8 cellular contexts compared by ENCODE assay signal in the genomic region with DNA sequence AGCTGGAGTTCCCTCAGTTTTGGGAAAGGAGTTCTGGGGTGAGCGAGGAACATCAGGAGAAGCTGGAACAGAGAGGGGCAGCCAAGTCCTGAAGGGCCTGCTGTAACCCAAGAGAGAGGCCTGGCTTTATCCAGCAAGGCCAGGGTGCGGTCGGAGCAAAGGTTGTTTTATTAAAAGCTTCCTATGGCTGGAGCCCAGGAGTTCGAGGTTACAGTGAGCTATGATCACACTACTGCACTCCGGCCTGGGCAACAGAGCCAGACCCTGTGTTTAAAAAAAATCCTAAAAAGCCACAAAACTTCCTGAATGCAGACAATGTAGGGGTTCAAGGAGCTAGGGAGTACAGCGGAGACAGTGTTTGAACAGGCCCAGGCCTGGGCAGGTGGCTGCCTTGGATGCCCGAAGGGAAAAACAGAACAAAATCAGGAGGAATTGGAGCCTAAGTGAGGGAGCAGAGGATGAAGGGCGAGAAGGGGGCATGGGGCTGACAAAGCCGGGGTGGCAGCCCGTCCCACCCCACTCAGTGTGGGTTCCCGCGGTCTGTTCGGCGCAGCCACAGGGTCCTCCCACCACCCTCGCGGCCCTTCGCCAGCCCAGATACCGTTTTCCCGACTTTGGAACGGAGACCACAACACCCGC. TPM values are rescaled to one million over a fixed set of nuclear protein-coding genes. Genes with fewer than 3 reads are reported as not detected.
DNase-seq lines count a peak whose midpoint lies in the region; ATAC-seq and TF ChIP-seq lines count a peak whose summit lies in the region.

No MANE protein-coding gene starts in this region.

- no peaks in the 10 kb centered on the region; the same call in 1 of the 2 replicates for H3K9me3 ChIP-seq in AG04450 (ENCODE audit: control insufficient read depth, insufficient read depth, low read length)

- ATAC-seq in GM19397 (IDR thresholded peaks at IDR 0.05; ENCODE audit: unreplicated experiment), result peak; percentile 38

- peak overlapping the region; percentile 98 for H3K27ac ChIP-seq in AG04450 (ENCODE audit: low read depth, low read length)
- peak overlapping the region; percentile 99 for H3K27ac ChIP-seq in substantia nigra (ENCODE audit: low read depth, low read length, poor library complexity, severe bottlenecking)

- CTCF ChIA-PET in AG04450 (lab: Charles Lee), result interaction anchor here (0.6 kb wide), 1 partner anchor 11 kb away, joined by 3 read pairs; no protein-coding TSS in a partner anchor

- POLR2A ChIA-PET in AG04450 (lab: Yijun Ruan, JAX), result interaction anchor here (0.5 to 8.3 kb wide), 10 partner anchors 11 to 55 kb away, joined by 3 to 657 read pairs (median 4); a partner anchor contains a TSS

- TF ChIP-seq EP300 in Ishikawa (IDR thresholded peaks at IDR 0.05; ENCODE audit: borderline replicate concordance), result no peak

- peak overlapping the region; percentile 76 for H3K4me3 ChIP-seq in AG04450 (ENCODE audit: low read depth, low read length)
- peak overlapping the region; percentile 65 for H3K4me3 ChIP-seq in astrocyte of the spinal cord (ENCODE audit: low read depth, low read length)

- in situ Hi-C loops in astrocyte of the spinal cord (cut with HindIII; ENCODE audit: low sequenced_read_pairs), result no loop called here

- no peaks in the 10 kb centered on the region for H3K27me3 ChIP-seq in AG04450 (ENCODE audit: control insufficient read depth, insufficient read depth, low read length)

- TF ChIP-seq CTCF in AG04450 (IDR thresholded peaks at IDR 0.05; ENCODE audit: low read depth, low read length), result no peak
- TF ChIP-seq CTCF in astrocyte of the spinal cord (IDR thresholded peaks at IDR 0.05; ENCODE audit: low read depth, low read length), result no peak

- no peak for TF ChIP-seq RAD21 in Ishikawa (IDR thresholded peaks at IDR 0.05; ENCODE audit: low read depth)

- DNase-seq in AG04450 (ENCODE audit: low read depth, low spot score) (no peak), astrocyte of the spinal cord (ENCODE audit: low read depth, low spot score) (peak; percentile 38), left kidney (ENCODE audit: low read depth, low spot score) (peak; percentile 9), substantia nigra (lab: John Stamatoyannopoulos, UW) (peak in 2 of 49 donors; percentile 56 to 65), iPS-NIHi11 (ENCODE audit: low spot score) (no peak), NCI-H2029 (lab: John Stamatoyannopoulos, UW) (no peak)

TF ChIP-seq in Ishikawa, 13 proteins besides CTCF, POLR2A, EP300 and RAD21:
- TF ChIP-seq YY1 (IDR thresholded peaks at IDR 0.05; ENCODE audit: low read depth) (0 out of 2 replicates have a peak, but pooled peaks have one; percentile 1), TAF1 (IDR thresholded peaks at IDR 0.05; ENCODE audit: low read depth) (no peak)

RNA-seq across cellular contexts. Expression of a gene that starts 22.1 kb away (rescaled TPM):
- polyA plus RNA-seq in AG04450 (2011; rRNA removed), result 1,149 and 1,465 TPM in 2 replicates
- 15,934 and 21,970 TPM in 2 replicates for polyA minus RNA-seq in AG04450 (2011; rRNA and poly(A)+ RNA removed)

RNA-seq across cellular contexts. Expression of a gene that starts 48.1 kb away (rescaled TPM):
- 60.9 and 90.0 TPM in 2 replicates for polyA plus RNA-seq in AG04450 (2011; rRNA removed)
- polyA minus RNA-seq in AG04450 (2011; rRNA and poly(A)+ RNA removed), result 55.8 and 101 TPM in 2 replicates

RNA-seq across cellular contexts. Expression of a gene that starts 54.2 kb away (rescaled TPM):
- polyA plus RNA-seq in AG04450 (2011; rRNA removed), result 72.3 and 83.3 TPM in 2 replicates
- polyA minus RNA-seq in AG04450 (2011; rRNA and poly(A)+ RNA removed), result 202 and 210 TPM in 2 replicates

Comparison
In these comparisons a context has a peak if more than half of its experiments do, and no peak if none do; other contexts are left out.
1. DNase-seq: peak in astrocyte of the spinal cord (single experiment) and left kidney (single experiment); none in AG04450 (single experiment), iPS-NIHi11 (single experiment) and NCI-H2029 (single experiment).